1 cellular context compared by ENCODE assay signal in the genomic region with DNA sequence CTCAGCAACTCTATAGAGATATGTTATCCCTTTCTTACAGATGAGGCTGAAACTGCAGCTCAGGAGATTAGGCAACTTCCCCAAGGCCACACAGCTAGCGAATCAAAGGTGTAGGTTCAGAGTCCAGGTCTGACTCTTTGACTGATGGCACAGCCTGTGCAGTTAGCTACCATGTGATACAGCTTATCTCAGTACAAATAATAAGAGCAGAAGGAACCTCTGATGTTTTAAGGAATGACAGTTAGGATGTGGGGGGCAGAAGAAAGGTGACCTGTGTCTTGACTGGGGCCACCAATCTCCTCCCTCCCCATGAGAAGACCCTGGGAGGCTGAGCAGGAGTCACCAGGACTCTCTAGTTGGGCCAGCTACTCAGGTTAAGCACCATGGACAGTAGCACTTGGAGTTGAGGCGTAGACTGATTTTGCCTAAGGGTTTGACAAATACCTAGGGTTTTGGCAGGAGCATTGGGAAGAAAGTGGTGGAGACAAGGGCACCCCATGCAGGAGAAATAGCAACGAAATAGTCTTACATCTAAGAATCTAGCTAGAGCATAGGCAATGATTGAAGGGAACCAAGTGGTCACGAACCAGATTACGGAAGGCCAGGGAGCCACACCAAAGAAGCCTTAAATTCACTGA.
TF ChIP-seq lines count a peak whose summit lies in the region.

No MANE protein-coding gene starts in this region.

TF ChIP-seq in HepG2, 621 proteins besides CTCF, POLR2A, EP300 and RAD21 (continued from another document and continues in another):
- TF ChIP-seq, protein P1, sequence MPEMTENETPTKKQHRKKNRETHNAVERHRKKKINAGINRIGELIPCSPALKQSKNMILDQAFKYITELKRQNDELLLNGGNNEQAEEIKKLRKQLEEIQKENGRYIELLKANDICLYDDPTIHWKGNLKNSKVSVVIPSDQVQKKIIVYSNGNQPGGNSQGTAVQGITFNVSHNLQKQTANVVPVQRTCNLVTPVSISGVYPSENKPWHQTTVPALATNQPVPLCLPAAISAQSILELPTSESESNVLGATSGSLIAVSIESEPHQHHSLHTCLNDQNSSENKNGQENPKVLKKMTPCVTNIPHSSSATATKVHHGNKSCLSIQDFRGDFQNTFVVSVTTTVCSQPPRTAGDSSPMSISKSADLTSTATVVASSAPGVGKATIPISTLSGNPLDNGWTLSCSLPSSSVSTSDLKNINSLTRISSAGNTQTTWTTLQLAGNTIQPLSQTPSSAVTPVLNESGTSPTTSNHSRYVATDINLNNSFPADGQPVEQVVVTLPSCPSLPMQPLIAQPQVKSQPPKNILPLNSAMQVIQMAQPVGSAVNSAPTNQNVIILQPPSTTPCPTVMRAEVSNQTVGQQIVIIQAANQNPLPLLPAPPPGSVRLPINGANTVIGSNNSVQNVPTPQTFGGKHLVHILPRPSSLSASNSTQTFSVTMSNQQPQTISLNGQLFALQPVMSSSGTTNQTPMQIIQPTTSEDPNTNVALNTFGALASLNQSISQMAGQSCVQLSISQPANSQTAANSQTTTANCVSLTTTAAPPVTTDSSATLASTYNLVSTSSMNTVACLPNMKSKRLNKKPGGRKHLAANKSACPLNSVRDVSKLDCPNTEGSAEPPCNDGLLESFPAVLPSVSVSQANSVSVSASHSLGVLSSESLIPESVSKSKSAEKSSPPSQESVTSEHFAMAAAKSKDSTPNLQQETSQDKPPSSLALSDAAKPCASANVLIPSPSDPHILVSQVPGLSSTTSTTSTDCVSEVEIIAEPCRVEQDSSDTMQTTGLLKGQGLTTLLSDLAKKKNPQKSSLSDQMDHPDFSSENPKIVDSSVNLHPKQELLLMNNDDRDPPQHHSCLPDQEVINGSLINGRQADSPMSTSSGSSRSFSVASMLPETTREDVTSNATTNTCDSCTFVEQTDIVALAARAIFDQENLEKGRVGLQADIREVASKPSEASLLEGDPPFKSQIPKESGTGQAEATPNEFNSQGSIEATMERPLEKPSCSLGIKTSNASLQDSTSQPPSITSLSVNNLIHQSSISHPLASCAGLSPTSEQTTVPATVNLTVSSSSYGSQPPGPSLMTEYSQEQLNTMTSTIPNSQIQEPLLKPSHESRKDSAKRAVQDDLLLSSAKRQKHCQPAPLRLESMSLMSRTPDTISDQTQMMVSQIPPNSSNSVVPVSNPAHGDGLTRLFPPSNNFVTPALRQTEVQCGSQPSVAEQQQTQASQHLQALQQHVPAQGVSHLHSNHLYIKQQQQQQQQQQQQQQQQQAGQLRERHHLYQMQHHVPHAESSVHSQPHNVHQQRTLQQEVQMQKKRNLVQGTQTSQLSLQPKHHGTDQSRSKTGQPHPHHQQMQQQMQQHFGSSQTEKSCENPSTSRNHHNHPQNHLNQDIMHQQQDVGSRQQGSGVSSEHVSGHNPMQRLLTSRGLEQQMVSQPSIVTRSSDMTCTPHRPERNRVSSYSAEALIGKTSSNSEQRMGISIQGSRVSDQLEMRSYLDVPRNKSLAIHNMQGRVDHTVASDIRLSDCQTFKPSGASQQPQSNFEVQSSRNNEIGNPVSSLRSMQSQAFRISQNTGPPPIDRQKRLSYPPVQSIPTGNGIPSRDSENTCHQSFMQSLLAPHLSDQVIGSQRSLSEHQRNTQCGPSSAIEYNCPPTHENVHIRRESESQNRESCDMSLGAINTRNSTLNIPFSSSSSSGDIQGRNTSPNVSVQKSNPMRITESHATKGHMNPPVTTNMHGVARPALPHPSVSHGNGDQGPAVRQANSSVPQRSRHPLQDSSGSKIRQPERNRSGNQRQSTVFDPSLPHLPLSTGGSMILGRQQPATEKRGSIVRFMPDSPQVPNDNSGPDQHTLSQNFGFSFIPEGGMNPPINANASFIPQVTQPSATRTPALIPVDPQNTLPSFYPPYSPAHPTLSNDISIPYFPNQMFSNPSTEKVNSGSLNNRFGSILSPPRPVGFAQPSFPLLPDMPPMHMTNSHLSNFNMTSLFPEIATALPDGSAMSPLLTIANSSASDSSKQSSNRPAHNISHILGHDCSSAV (CRISPR knock-in tag; IDR thresholded peaks at IDR 0.05; ENCODE audit: borderline replicate concordance), result no peak
- TF ChIP-seq, protein P2, sequence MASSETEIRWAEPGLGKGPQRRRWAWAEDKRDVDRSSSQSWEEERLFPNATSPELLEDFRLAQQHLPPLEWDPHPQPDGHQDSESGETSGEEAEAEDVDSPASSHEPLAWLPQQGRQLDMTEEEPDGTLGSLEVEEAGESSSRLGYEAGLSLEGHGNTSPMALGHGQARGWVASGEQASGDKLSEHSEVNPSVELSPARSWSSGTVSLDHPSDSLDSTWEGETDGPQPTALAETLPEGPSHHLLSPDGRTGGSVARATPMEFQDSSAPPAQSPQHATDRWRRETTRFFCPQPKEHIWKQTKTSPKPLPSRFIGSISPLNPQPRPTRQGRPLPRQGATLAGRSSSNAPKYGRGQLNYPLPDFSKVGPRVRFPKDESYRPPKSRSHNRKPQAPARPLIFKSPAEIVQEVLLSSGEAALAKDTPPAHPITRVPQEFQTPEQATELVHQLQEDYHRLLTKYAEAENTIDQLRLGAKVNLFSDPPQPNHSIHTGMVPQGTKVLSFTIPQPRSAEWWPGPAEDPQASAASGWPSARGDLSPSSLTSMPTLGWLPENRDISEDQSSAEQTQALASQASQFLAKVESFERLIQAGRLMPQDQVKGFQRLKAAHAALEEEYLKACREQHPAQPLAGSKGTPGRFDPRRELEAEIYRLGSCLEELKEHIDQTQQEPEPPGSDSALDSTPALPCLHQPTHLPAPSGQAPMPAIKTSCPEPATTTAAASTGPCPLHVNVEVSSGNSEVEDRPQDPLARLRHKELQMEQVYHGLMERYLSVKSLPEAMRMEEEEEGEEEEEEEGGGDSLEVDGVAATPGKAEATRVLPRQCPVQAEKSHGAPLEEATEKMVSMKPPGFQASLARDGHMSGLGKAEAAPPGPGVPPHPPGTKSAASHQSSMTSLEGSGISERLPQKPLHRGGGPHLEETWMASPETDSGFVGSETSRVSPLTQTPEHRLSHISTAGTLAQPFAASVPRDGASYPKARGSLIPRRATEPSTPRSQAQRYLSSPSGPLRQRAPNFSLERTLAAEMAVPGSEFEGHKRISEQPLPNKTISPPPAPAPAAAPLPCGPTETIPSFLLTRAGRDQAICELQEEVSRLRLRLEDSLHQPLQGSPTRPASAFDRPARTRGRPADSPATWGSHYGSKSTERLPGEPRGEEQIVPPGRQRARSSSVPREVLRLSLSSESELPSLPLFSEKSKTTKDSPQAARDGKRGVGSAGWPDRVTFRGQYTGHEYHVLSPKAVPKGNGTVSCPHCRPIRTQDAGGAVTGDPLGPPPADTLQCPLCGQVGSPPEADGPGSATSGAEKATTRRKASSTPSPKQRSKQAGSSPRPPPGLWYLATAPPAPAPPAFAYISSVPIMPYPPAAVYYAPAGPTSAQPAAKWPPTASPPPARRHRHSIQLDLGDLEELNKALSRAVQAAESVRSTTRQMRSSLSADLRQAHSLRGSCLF (CRISPR knock-in tag; IDR thresholded peaks at IDR 0.05; ENCODE audit: borderline replicate concordance), result peak; percentile 91; the same call in 1 of the 2 replicates
- peak; percentile 75 for TF ChIP-seq MTA1 (CRISPR knock-in tag; IDR thresholded peaks at IDR 0.05; ENCODE audit: borderline replicate concordance)
- peak; percentile 38; the same call in 1 of the 2 replicates for TF ChIP-seq ZNF235 (CRISPR knock-in tag; IDR thresholded peaks at IDR 0.05; ENCODE audit: borderline replicate concordance)
- peak; percentile 69; the same call in 1 of the 2 replicates for TF ChIP-seq ZNF652 (CRISPR knock-in tag; IDR thresholded peaks at IDR 0.05; ENCODE audit: borderline replicate concordance, low read depth)
- peak; percentile 99 for TF ChIP-seq HOXD1 (CRISPR knock-in tag; IDR thresholded peaks at IDR 0.05)
- TF ChIP-seq KAT2B (IDR thresholded peaks at IDR 0.05; ENCODE audit: borderline replicate concordance, low read depth, low read length), result no peak
- TF ChIP-seq, protein P3, sequence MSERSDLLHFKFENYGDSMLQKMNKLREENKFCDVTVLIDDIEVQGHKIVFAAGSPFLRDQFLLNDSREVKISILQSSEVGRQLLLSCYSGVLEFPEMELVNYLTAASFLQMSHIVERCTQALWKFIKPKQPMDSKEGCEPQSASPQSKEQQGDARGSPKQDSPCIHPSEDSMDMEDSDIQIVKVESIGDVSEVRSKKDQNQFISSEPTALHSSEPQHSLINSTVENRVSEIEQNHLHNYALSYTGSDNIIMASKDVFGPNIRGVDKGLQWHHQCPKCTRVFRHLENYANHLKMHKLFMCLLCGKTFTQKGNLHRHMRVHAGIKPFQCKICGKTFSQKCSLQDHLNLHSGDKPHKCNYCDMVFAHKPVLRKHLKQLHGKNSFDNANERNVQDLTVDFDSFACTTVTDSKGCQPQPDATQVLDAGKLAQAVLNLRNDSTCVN (CRISPR knock-in tag; IDR thresholded peaks at IDR 0.05; ENCODE audit: borderline replicate concordance), result peak; percentile 59; the same call in 1 of the 2 replicates
- TF ChIP-seq KLF15 (CRISPR knock-in tag; IDR thresholded peaks at IDR 0.05; ENCODE audit: borderline replicate concordance), result 0 out of 2 replicates have a peak, but pooled peaks have one; percentile 74
- TF ChIP-seq, protein P4, sequence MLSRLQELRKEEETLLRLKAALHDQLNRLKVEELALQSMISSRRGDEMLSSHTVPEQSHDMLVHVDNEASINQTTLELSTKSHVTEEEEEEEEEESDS (CRISPR knock-in tag; IDR thresholded peaks at IDR 0.05; ENCODE audit: borderline replicate concordance), result peak; percentile 85
- TF ChIP-seq MTF2 (CRISPR knock-in tag; IDR thresholded peaks at IDR 0.05; ENCODE audit: borderline replicate concordance), result no peak
- TF ChIP-seq ZNF607 (CRISPR knock-in tag; IDR thresholded peaks at IDR 0.05; ENCODE audit: borderline replicate concordance), result peak; percentile 80; the same call in 1 of the 2 replicates
- TF ChIP-seq ZNF180 (CRISPR knock-in tag; IDR thresholded peaks at IDR 0.05; ENCODE audit: borderline replicate concordance, low read depth), result 0 out of 2 replicates have a peak, but pooled peaks have one; percentile 89
- TF ChIP-seq, protein P5, sequence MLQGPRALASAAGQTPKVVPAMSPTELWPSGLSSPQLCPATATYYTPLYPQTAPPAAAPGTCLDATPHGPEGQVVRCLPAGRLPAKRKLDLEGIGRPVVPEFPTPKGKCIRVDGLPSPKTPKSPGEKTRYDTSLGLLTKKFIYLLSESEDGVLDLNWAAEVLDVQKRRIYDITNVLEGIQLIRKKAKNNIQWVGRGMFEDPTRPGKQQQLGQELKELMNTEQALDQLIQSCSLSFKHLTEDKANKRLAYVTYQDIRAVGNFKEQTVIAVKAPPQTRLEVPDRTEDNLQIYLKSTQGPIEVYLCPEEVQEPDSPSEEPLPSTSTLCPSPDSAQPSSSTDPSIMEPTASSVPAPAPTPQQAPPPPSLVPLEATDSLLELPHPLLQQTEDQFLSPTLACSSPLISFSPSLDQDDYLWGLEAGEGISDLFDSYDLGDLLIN (CRISPR knock-in tag; IDR thresholded peaks at IDR 0.05; ENCODE audit: borderline replicate concordance), result peak; percentile 25; the same call in 1 of the 2 replicates
- TF ChIP-seq SPEN (CRISPR knock-in tag; IDR thresholded peaks at IDR 0.05; ENCODE audit: low read depth), result peak; percentile 71; the same call in 1 of the 2 replicates
- TF ChIP-seq ZNF367 (CRISPR knock-in tag; IDR thresholded peaks at IDR 0.05; ENCODE audit: borderline replicate concordance), result peak; percentile 68; the same call in 1 of the 2 replicates
- TF ChIP-seq TCF12 (IDR thresholded peaks at IDR 0.05), result no peak
- TF ChIP-seq TCF12 (CRISPR knock-in tag; IDR thresholded peaks at IDR 0.05), result 0 out of 2 replicates have a peak, but pooled peaks have one; percentile 65
- TF ChIP-seq TSC22D2 (CRISPR knock-in tag; IDR thresholded peaks at IDR 0.05; ENCODE audit: borderline replicate concordance), result peak; percentile 96
- TF ChIP-seq, protein P6, sequence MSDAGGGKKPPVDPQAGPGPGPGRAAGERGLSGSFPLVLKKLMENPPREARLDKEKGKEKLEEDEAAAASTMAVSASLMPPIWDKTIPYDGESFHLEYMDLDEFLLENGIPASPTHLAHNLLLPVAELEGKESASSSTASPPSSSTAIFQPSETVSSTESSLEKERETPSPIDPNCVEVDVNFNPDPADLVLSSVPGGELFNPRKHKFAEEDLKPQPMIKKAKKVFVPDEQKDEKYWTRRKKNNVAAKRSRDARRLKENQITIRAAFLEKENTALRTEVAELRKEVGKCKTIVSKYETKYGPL (CRISPR knock-in tag; IDR thresholded peaks at IDR 0.05), result peak; percentile 89
- TF ChIP-seq, protein P7, sequence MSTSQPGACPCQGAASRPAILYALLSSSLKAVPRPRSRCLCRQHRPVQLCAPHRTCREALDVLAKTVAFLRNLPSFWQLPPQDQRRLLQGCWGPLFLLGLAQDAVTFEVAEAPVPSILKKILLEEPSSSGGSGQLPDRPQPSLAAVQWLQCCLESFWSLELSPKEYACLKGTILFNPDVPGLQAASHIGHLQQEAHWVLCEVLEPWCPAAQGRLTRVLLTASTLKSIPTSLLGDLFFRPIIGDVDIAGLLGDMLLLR (CRISPR knock-in tag; IDR thresholded peaks at IDR 0.05), result no peak
- no peak for TF ChIP-seq ZNF879 (CRISPR knock-in tag; IDR thresholded peaks at IDR 0.05)
- TF ChIP-seq ZNF713 (CRISPR knock-in tag; IDR thresholded peaks at IDR 0.05), result no peak
- TF ChIP-seq, protein P8, sequence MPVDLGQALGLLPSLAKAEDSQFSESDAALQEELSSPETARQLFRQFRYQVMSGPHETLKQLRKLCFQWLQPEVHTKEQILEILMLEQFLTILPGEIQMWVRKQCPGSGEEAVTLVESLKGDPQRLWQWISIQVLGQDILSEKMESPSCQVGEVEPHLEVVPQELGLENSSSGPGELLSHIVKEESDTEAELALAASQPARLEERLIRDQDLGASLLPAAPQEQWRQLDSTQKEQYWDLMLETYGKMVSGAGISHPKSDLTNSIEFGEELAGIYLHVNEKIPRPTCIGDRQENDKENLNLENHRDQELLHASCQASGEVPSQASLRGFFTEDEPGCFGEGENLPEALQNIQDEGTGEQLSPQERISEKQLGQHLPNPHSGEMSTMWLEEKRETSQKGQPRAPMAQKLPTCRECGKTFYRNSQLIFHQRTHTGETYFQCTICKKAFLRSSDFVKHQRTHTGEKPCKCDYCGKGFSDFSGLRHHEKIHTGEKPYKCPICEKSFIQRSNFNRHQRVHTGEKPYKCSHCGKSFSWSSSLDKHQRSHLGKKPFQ (CRISPR knock-in tag; IDR thresholded peaks at IDR 0.05; ENCODE audit: insufficient replicate concordance), result peak; percentile 82
- TF ChIP-seq ZNF317 (CRISPR knock-in tag; IDR thresholded peaks at IDR 0.05), result no peak; the same call in 1 of the 2 replicates
- peak; percentile 84; the same call in 1 of the 2 replicates for TF ChIP-seq ZNF563 (CRISPR knock-in tag; IDR thresholded peaks at IDR 0.05)
- no peak for TF ChIP-seq PAWR (CRISPR knock-in tag; IDR thresholded peaks at IDR 0.05; ENCODE audit: borderline replicate concordance)
- TF ChIP-seq, protein P9, sequence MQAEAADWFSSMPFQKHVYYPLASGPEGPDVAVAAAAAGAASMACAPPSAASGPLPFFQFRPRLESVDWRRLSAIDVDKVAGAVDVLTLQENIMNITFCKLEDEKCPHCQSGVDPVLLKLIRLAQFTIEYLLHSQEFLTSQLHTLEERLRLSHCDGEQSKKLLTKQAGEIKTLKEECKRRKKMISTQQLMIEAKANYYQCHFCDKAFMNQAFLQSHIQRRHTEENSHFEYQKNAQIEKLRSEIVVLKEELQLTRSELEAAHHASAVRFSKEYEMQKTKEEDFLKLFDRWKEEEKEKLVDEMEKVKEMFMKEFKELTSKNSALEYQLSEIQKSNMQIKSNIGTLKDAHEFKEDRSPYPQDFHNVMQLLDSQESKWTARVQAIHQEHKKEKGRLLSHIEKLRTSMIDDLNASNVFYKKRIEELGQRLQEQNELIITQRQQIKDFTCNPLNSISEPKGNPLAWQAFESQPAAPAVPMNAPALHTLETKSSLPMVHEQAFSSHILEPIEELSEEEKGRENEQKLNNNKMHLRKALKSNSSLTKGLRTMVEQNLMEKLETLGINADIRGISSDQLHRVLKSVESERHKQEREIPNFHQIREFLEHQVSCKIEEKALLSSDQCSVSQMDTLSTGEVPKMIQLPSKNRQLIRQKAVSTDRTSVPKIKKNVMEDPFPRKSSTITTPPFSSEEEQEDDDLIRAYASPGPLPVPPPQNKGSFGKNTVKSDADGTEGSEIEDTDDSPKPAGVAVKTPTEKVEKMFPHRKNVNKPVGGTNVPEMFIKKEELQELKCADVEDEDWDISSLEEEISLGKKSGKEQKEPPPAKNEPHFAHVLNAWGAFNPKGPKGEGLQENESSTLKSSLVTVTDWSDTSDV (CRISPR knock-in tag; IDR thresholded peaks at IDR 0.05), result no peak
- peak; percentile 93; the same call in 1 of the 2 replicates for TF ChIP-seq TP53 (CRISPR knock-in tag; conservative IDR thresholded peaks at IDR 0.05)
